20 cellular contexts compared by ENCODE assay signal in genomic region chr4:1685604-1686150, GRCh38. TPM values are rescaled to one million over a fixed set of nuclear protein-coding genes. Genes with fewer than 3 reads are reported as not detected.
DNase-seq lines count a peak whose midpoint lies in the region; ATAC-seq, FAIRE-seq and TF ChIP-seq lines count a peak whose summit lies in the region.
"Had no signal": no experiment of that assay in that cellular context is flagged by ENCODE, and none has a peak within 500 bp of the region (broad histone marks: within the 10 kb centered on the region; RNA-seq: fewer than 3 reads in every experiment).

No MANE protein-coding gene starts in this region.

- H3K27me3 ChIP-seq in gastrocnemius medialis = no peaks in the 10 kb centered on the region
- no peaks in the 10 kb centered on the region for H3K27me3 ChIP-seq in foreskin keratinocyte
- H3K27me3 ChIP-seq: right atrium auricular region, thyroid gland had no signal

- intact Hi-C loops in gastrocnemius medialis (cut with DNase I; ENCODE audit: low total_unique reads) = loop anchor here (10.0 kb wide), 1 partner anchor 319 kb away; the partner anchor contains the start of gene NELFA

- H3K36me3 ChIP-seq in gastrocnemius medialis = peaks cover 0 to 2% of the 10 kb centered on the region in 2 donors

- DNase-seq in DMS53 (lab: John Stamatoyannopoulos, UW) (peak; percentile 54), DMS53 treated with DMSO at 0.1 percent for 48 hours (lab: John Stamatoyannopoulos, UW; ENCODE audit: unreplicated experiment) (no peak), RCC 7860 (ENCODE audit: low spot score) (peak; percentile 48), kidney tubule cell (ENCODE audit: low spot score) (peak; percentile 85), gastrocnemius medialis (no peak), ureter (ENCODE audit: low spot score) (no peak), foreskin keratinocyte (no peak)
- no peak for DNase-seq in stimulated activated naive CD8-positive, alpha-beta T cell treated with anti-CD3 and anti-CD28 coated beads, Interleukin-15, Interleukin-2, amounts not matched to agents 100 U/mL and 50 U/mL, for 24 hours
- DNase-seq: activated CD4-positive, alpha-beta T cell treated with anti-CD3 and anti-CD28 coated beads, Interleukin-2, amount 10 ng/mL, durations not matched to agents 7 days and 5 days; CD8-positive, alpha-beta memory T cell; HCEC 1CT; naive B cell; NCI-H1092 treated with DMSO at 0.1 percent for 48 hours; NCI-H2029; stimulated activated naive CD4-positive, alpha-beta T cell treated with Interleukin-2 at 50 U/mL for 16 hours; thyroid gland had no signal

- no peak overlapping the region for H3K4me3 ChIP-seq in gastrocnemius medialis
- H3K4me3 ChIP-seq: thyroid gland had no signal

- TF ChIP-seq POLR2A in gastrocnemius medialis (IDR thresholded peaks at IDR 0.05) = no peak

- no peaks in the 10 kb centered on the region for H3K9me3 ChIP-seq in gastrocnemius medialis
- H3K9me3 ChIP-seq: right atrium auricular region, thyroid gland had no signal

- H3K27ac ChIP-seq in gastrocnemius medialis (peak overlapping the region in 3 of 4 donors; percentile 58 to 82 (median 78)), foreskin keratinocyte (no peak overlapping the region)

- ATAC-seq in gastrocnemius medialis (no peak), foreskin keratinocyte (no peak)
- no peak for ATAC-seq in stimulated activated naive CD8-positive, alpha-beta T cell treated with anti-CD3 and anti-CD28 coated beads, Interleukin-15, Interleukin-2, amounts not matched to agents 100 U/mL and 50 U/mL, for 24 hours
- ATAC-seq: activated CD8-positive, alpha-beta memory T cell treated with anti-CD3 and anti-CD28 coated beads, Interleukin-2, amount 10 ng/mL, durations not matched to agents 7 days and 5 days; activated T-helper 17 cell treated with anti-CD3 and anti-CD28 coated beads, Interleukin-2, amount 50 U/mL, for 72 hours had no signal

- in situ Hi-C loops in gastrocnemius medialis (cut with MboI; ENCODE audit: low sequenced_read_pairs in 4 of 4) = loop anchor here in 2 of 4 donors (5.0 kb wide), 2 partner anchors 42 to 167 kb away; no protein-coding TSS in a partner anchor

- TF ChIP-seq CTCF in gastrocnemius medialis (IDR thresholded peaks at IDR 0.05 in 4 of 5, conservative IDR thresholded peaks at IDR 0.05 in 1 of 5) (no peak), foreskin keratinocyte (conservative IDR thresholded peaks at IDR 0.05) (no peak)

- no peak for FAIRE-seq in RCC 7860 (lab: Jason Lieb, UNC)
- FAIRE-seq: astrocyte had no signal

- H3K4me1 ChIP-seq in gastrocnemius medialis = peaks cover 0 to 11% of the 10 kb centered on the region in 2 donors
- no peaks in the 10 kb centered on the region for H3K4me1 ChIP-seq in foreskin keratinocyte

RNA-seq across cellular contexts. Expression of gene FAM53A, which starts 1.6 kb away (rescaled TPM):
- total RNA-seq in gastrocnemius medialis (1 to 10 TPM; 1.8 to 5.2 (median 2.8) TPM), ureter (2.5 TPM), foreskin keratinocyte (0.74 and 1.3 TPM in 2 replicates)
- 0.61 and 1.5 TPM in 2 replicates for polyA plus RNA-seq in foreskin keratinocyte

RNA-seq across cellular contexts. Expression of gene SLBP, which starts 26.4 kb away (rescaled TPM):
- total RNA-seq in gastrocnemius medialis (10 to 100 TPM; 17.0 to 25.6 (median 21.0) TPM), ureter (29.4 TPM), foreskin keratinocyte (77.9 and 80.3 TPM in 2 replicates)
- polyA plus RNA-seq in foreskin keratinocyte = 59.9 and 67.7 TPM in 2 replicates

RNA-seq across cellular contexts. Expression of gene TMEM129, which starts 35.4 kb away (rescaled TPM):
- 10 to 100 TPM; 30.3 to 78.0 (median 44.2) TPM for total RNA-seq in gastrocnemius medialis
- total RNA-seq in ureter = 38.4 TPM
- total RNA-seq in foreskin keratinocyte = 24.3 and 26.4 TPM in 2 replicates
- 23.7 and 24.3 TPM in 2 replicates for polyA plus RNA-seq in foreskin keratinocyte

RNA-seq across cellular contexts. Expression of gene TACC3, which starts 35.6 kb away (rescaled TPM):
- total RNA-seq in gastrocnemius medialis (1 to 10 TPM; 1.5 to 3.2 (median 1.9) TPM), ureter (8.3 TPM), foreskin keratinocyte (69.4 and 94.8 TPM in 2 replicates)
- 86.2 and 112 TPM in 2 replicates for polyA plus RNA-seq in foreskin keratinocyte

Comparison
In these comparisons a context has a peak if more than half of its experiments do, and no peak if none do; other contexts are left out.
1. DNase-seq: peak in DMS53 (single experiment), RCC 7860 (single experiment) and kidney tubule cell (single experiment); none in DMS53 treated with DMSO at 0.1 percent for 48 hours (single experiment), gastrocnemius medialis (0 of 2), stimulated activated naive CD8-positive, alpha-beta T cell treated with anti-CD3 and anti-CD28 coated beads, Interleukin-15, Interleukin-2, amounts not matched to agents 100 U/mL and 50 U/mL, for 24 hours (single experiment), ureter (single experiment) and foreskin keratinocyte (0 of 2).